In the genomic region with DNA sequence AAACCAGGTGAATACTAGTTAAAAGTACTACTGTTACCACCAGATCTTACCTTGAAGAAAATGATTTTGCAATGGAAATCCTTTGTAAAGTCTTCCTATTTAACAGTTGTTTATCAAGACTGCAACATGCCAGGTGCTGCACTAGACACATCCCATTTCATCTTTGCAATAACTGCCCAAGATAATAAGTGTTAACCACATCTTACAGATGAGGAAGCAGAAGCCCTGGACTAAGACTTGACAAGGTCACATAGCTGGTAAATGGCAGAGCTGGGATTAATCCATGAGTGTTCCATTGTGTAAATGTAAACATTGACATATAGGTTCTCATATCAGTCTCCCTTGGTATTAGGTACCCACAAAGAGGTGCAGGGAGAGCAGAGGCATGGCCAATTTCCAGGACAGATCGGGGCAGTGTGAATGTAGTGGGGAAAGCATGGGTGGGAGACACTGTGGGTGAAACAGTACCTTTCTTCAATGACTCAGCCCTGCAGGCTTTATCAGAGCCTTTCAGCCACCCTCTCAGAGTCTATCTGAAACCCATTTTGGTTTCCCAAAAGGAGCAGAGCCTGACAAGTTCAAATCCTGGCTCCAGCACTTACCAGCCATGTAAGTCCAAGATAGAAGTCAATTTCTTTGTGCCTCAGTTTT, we compare ENCODE assay signal across 22 cellular contexts. TPM values are rescaled to one million over a fixed set of nuclear protein-coding genes. Genes with fewer than 3 reads are reported as not detected.
DNase-seq lines count a peak whose midpoint lies in the region; ATAC-seq, FAIRE-seq and TF ChIP-seq lines count a peak whose summit lies in the region.
"Had no signal": no experiment of that assay in that cellular context is flagged by ENCODE, and none has a peak within 500 bp of the region (broad histone marks: within the 10 kb centered on the region; RNA-seq: fewer than 3 reads in every experiment).

No MANE protein-coding gene starts in this region.

- DNase-seq in activated CD8-positive, alpha-beta T cell treated with anti-CD3 and anti-CD28 coated beads for 36 hours = no peak
- no peak for DNase-seq in activated CD8-positive, alpha-beta T cell treated with anti-CD3 and anti-CD28 coated beads, Interleukin-2, amount 10 ng/mL, durations not matched to agents 7 days and 5 days
- peak; percentile 72 for DNase-seq in OCI-M1 (lab: John Stamatoyannopoulos, UW)
- DNase-seq in astrocyte (ENCODE audit: low read depth) = no peak
- DNase-seq in uterus = no peak
- DNase-seq in middle frontal gyrus (ENCODE audit: extremely low spot score, low spot score) = no peak
- no peak for DNase-seq in right lobe of liver
- DNase-seq in lower lobe of right lung = no peak
- DNase-seq: activated CD4-positive, alpha-beta T cell treated with anti-CD3 and anti-CD28 coated beads for 1 hour; C1 segment of cervical spinal cord; gastrocnemius medialis; left cardiac atrium; NCI-H1694 treated with DMSO at 0.1 percent for 48 hours; NCI-H510A; psoas muscle; thyroid gland had no signal

- POLR2A ChIA-PET in activated CD8-positive, alpha-beta T cell treated with anti-CD3 and anti-CD28 coated beads for 36 hours (lab: Charles Lee) = no interaction called here
- POLR2A ChIA-PET in activated CD8-positive, alpha-beta T cell treated with anti-CD3 and anti-CD28 coated beads, Interleukin-2, amount 10 ng/mL, durations not matched to agents 7 days and 5 days (lab: Charles Lee) = no interaction called here

- H3K36me3 ChIP-seq in astrocyte (ENCODE audit: insufficient read depth, low read length) = peaks cover 48% of the 10 kb centered on the region
- H3K36me3 ChIP-seq in uterus = no peaks in the 10 kb centered on the region
- H3K36me3 ChIP-seq in right lobe of liver = no peaks in the 10 kb centered on the region
- H3K36me3 ChIP-seq in lower lobe of right lung = no peaks in the 10 kb centered on the region
- H3K36me3 ChIP-seq: gastrocnemius medialis, SJSA1, thyroid gland had no signal

- H3K4me3 Mint-ChIP-seq in activated CD8-positive, alpha-beta T cell treated with anti-CD3 and anti-CD28 coated beads for 36 hours = no peak overlapping the region
- no peak overlapping the region for H3K4me3 Mint-ChIP-seq in activated CD8-positive, alpha-beta T cell treated with anti-CD3 and anti-CD28 coated beads, Interleukin-2, amount 10 ng/mL, durations not matched to agents 7 days and 5 days
- no peak overlapping the region for H3K4me3 Mint-ChIP-seq in astrocyte (ENCODE audit: unreplicated experiment)
- H3K4me3 Mint-ChIP-seq: activated naive CD4-positive, alpha-beta T cell treated with anti-CD3 and anti-CD28 coated beads, Interleukin-2, amount 50 U/mL, for 24 hours; mesothelial cell of epicardium; T-helper 2 cell treated with Interferon-gamma antibody and Interleukin-4, amounts not matched to agents 5 μg/mL and 100 μg/mL, for 36 hours had no signal

- intact Hi-C loops in activated CD8-positive, alpha-beta T cell treated with anti-CD3 and anti-CD28 coated beads for 36 hours (cut with micrococcal nuclease) = no loop called here
- intact Hi-C loops in uterus (cut with DNase I; ENCODE audit: low total_unique reads) = no loop called here
- intact Hi-C loops in right lobe of liver (cut with DNase I) = no loop called here
- intact Hi-C loops in lower lobe of right lung (cut with DNase I) = no loop called here

- no peaks in the 10 kb centered on the region for H3K9me3 ChIP-seq in astrocyte (ENCODE audit: insufficient read depth, low read depth, low read length)
- no peaks in the 10 kb centered on the region for H3K9me3 ChIP-seq in uterus
- no peaks in the 10 kb centered on the region for H3K9me3 ChIP-seq in right lobe of liver
- H3K9me3 ChIP-seq in lower lobe of right lung = no peaks in the 10 kb centered on the region
- H3K9me3 ChIP-seq: gastrocnemius medialis, psoas muscle, SJSA1, thyroid gland had no signal

- H3K27ac Mint-ChIP-seq in activated CD8-positive, alpha-beta T cell treated with anti-CD3 and anti-CD28 coated beads for 36 hours = no peak overlapping the region
- H3K27ac Mint-ChIP-seq in activated CD8-positive, alpha-beta T cell treated with anti-CD3 and anti-CD28 coated beads, Interleukin-2, amount 10 ng/mL, durations not matched to agents 7 days and 5 days = no peak overlapping the region
- no peak overlapping the region for H3K27ac Mint-ChIP-seq in astrocyte (ENCODE audit: unreplicated experiment)
- H3K27ac Mint-ChIP-seq: activated naive CD4-positive, alpha-beta T cell treated with anti-CD3 and anti-CD28 coated beads, Interleukin-2, amount 50 U/mL, for 24 hours; mesothelial cell of epicardium; T-helper 2 cell treated with Interferon-gamma antibody and Interleukin-4, amounts not matched to agents 5 μg/mL and 100 μg/mL, for 36 hours had no signal

- H3K27ac ChIP-seq in astrocyte (ENCODE audit: low read depth, low read length) (peak overlapping the region; percentile 79), uterus (peak overlapping the region; percentile 1 to 50), right lobe of liver (no peak overlapping the region), lower lobe of right lung (no peak overlapping the region)
- H3K27ac ChIP-seq: gastrocnemius medialis, psoas muscle, SJSA1, thyroid gland had no signal

- no peak for TF ChIP-seq POLR2A in uterus (IDR thresholded peaks at IDR 0.05)
- TF ChIP-seq POLR2A in right lobe of liver (IDR thresholded peaks at IDR 0.05) = no peak

- 100% methylated on average over 1 of the region's 1 CpG for WGBS in right lobe of liver (ENCODE audit: insufficient coverage, low coverage, low lambda C conversion rate, missing lambda C conversion rate)

- CTCF ChIA-PET in activated CD8-positive, alpha-beta T cell treated with anti-CD3 and anti-CD28 coated beads for 36 hours (lab: Charles Lee) = interaction anchor here (1.1 kb wide), 1 partner anchor 108 kb away, joined by 3 read pairs; no protein-coding TSS in a partner anchor
- CTCF ChIA-PET in activated CD8-positive, alpha-beta T cell treated with anti-CD3 and anti-CD28 coated beads, Interleukin-2, amount 10 ng/mL, durations not matched to agents 7 days and 5 days (lab: Charles Lee) = interaction anchor here (1.3 to 1.9 kb wide), 2 partner anchors 19 to 23 kb away, joined by 3 to 4 read pairs; no protein-coding TSS in a partner anchor

- no peaks in the 10 kb centered on the region for H3K27me3 Mint-ChIP-seq in activated CD8-positive, alpha-beta T cell treated with anti-CD3 and anti-CD28 coated beads for 36 hours
- no peaks in the 10 kb centered on the region for H3K27me3 Mint-ChIP-seq in activated CD8-positive, alpha-beta T cell treated with anti-CD3 and anti-CD28 coated beads, Interleukin-2, amount 10 ng/mL, durations not matched to agents 7 days and 5 days (ENCODE audit: low read depth)
- H3K27me3 Mint-ChIP-seq in astrocyte (ENCODE audit: low read depth, unreplicated experiment) = no peaks in the 10 kb centered on the region
- H3K27me3 Mint-ChIP-seq: activated naive CD4-positive, alpha-beta T cell treated with anti-CD3 and anti-CD28 coated beads, Interleukin-2, amount 50 U/mL, for 24 hours had no signal

- H3K9ac ChIP-seq in astrocyte (ENCODE audit: low read length) = no peak overlapping the region

- peak; percentile 31 for ATAC-seq in activated CD8-positive, alpha-beta T cell treated with anti-CD3 and anti-CD28 coated beads for 36 hours
- ATAC-seq in activated CD8-positive, alpha-beta T cell treated with anti-CD3 and anti-CD28 coated beads, Interleukin-2, amount 10 ng/mL, durations not matched to agents 7 days and 5 days = no peak
- ATAC-seq in right lobe of liver = no peak
- no peak for ATAC-seq in lower lobe of right lung
- ATAC-seq: gastrocnemius medialis, left cardiac atrium, psoas muscle had no signal

- H3K4me3 ChIP-seq in astrocyte (ENCODE audit: insufficient read depth, low read depth, low read length) (no peak overlapping the region), uterus (no peak overlapping the region), right lobe of liver (no peak overlapping the region), lower lobe of right lung (no peak overlapping the region)
- H3K4me3 ChIP-seq: gastrocnemius medialis, psoas muscle, SJSA1, thyroid gland had no signal

- no peaks in the 10 kb centered on the region for H3K27me3 ChIP-seq in astrocyte (ENCODE audit: insufficient read depth, low read length)
- no peaks in the 10 kb centered on the region for H3K27me3 ChIP-seq in uterus
- H3K27me3 ChIP-seq in right lobe of liver = no peaks in the 10 kb centered on the region
- H3K27me3 ChIP-seq in lower lobe of right lung (ENCODE audit: low read depth) = no peaks in the 10 kb centered on the region
- H3K27me3 ChIP-seq: gastrocnemius medialis, SJSA1, thyroid gland had no signal

- H4K20me1 ChIP-seq in astrocyte (ENCODE audit: insufficient read depth, low read length) = peaks cover 94% of the 10 kb centered on the region

- no peak for TF ChIP-seq CTCF in activated CD8-positive, alpha-beta T cell treated with anti-CD3 and anti-CD28 coated beads for 36 hours (IDR thresholded peaks at IDR 0.05)
- no peak for TF ChIP-seq CTCF in astrocyte (IDR thresholded peaks at IDR 0.05; ENCODE audit: insufficient read depth, low read depth, low read length)
- no peak for TF ChIP-seq CTCF in uterus (IDR thresholded peaks at IDR 0.05)
- TF ChIP-seq CTCF in right lobe of liver (IDR thresholded peaks at IDR 0.05) = no peak
- TF ChIP-seq CTCF in lower lobe of right lung (IDR thresholded peaks at IDR 0.05) = no peak

- peaks cover 98% of the 10 kb centered on the region for H3K79me2 ChIP-seq in astrocyte (ENCODE audit: insufficient read depth, low read length)

- no peak for FAIRE-seq in astrocyte (lab: Jason Lieb, UNC)
- FAIRE-seq: A204.1, HTR-8/SVneo had no signal

- H3K4me2 ChIP-seq in astrocyte (ENCODE audit: low read length) = no peak overlapping the region

- H3K4me1 Mint-ChIP-seq in activated CD8-positive, alpha-beta T cell treated with anti-CD3 and anti-CD28 coated beads for 36 hours (ENCODE audit: low read depth) = peaks cover 54% of the 10 kb centered on the region
- H3K4me1 Mint-ChIP-seq in activated CD8-positive, alpha-beta T cell treated with anti-CD3 and anti-CD28 coated beads, Interleukin-2, amount 10 ng/mL, durations not matched to agents 7 days and 5 days (ENCODE audit: low read depth) = peaks cover 55% of the 10 kb centered on the region
- H3K4me1 Mint-ChIP-seq in astrocyte (ENCODE audit: low read depth, unreplicated experiment) = peaks cover 69% of the 10 kb centered on the region

- no peak overlapping the region for H2AFZ ChIP-seq in astrocyte (ENCODE audit: low read depth, low read length)

- H3K4me1 ChIP-seq in astrocyte (ENCODE audit: insufficient read depth, low read length) (peaks cover 65% of the 10 kb centered on the region), uterus (peaks cover 0 to 4% of the 10 kb centered on the region in 2 donors), right lobe of liver (peaks cover 0 to 3% (median 0%) of the 10 kb centered on the region in 4 donors), lower lobe of right lung (peaks cover 75% of the 10 kb centered on the region)
- H3K4me1 ChIP-seq: gastrocnemius medialis, psoas muscle had no signal

- no peaks in the 10 kb centered on the region for H3K36me3 Mint-ChIP-seq in activated CD8-positive, alpha-beta T cell treated with anti-CD3 and anti-CD28 coated beads for 36 hours (ENCODE audit: low read depth)
- H3K36me3 Mint-ChIP-seq in activated CD8-positive, alpha-beta T cell treated with anti-CD3 and anti-CD28 coated beads, Interleukin-2, amount 10 ng/mL, durations not matched to agents 7 days and 5 days (ENCODE audit: low read depth) = peaks cover 3% of the 10 kb centered on the region
- peaks cover 20% of the 10 kb centered on the region for H3K36me3 Mint-ChIP-seq in astrocyte (ENCODE audit: low read depth, unreplicated experiment)
- H3K36me3 Mint-ChIP-seq: activated naive CD4-positive, alpha-beta T cell treated with anti-CD3 and anti-CD28 coated beads, Interleukin-2, amount 50 U/mL, for 24 hours; mesothelial cell of epicardium had no signal

- H3K9me3 Mint-ChIP-seq in activated CD8-positive, alpha-beta T cell treated with anti-CD3 and anti-CD28 coated beads for 36 hours = no peaks in the 10 kb centered on the region
- no peaks in the 10 kb centered on the region for H3K9me3 Mint-ChIP-seq in activated CD8-positive, alpha-beta T cell treated with anti-CD3 and anti-CD28 coated beads, Interleukin-2, amount 10 ng/mL, durations not matched to agents 7 days and 5 days (ENCODE audit: insufficient read depth)
- H3K9me3 Mint-ChIP-seq in astrocyte (ENCODE audit: unreplicated experiment) = no peaks in the 10 kb centered on the region
- H3K9me3 Mint-ChIP-seq: activated naive CD4-positive, alpha-beta T cell treated with anti-CD3 and anti-CD28 coated beads, Interleukin-2, amount 50 U/mL, for 24 hours; mesothelial cell of epicardium; T-helper 2 cell treated with Interferon-gamma antibody and Interleukin-4, amounts not matched to agents 5 μg/mL and 100 μg/mL, for 36 hours had no signal

RNA-seq across cellular contexts. Expression of a gene that starts 17.9 kb away (rescaled TPM):
- 100 to 1,000 TPM in 1 of 2 experiments, 10 to 100 TPM in 1; 99.8 to 105 TPM for total RNA-seq in activated CD8-positive, alpha-beta T cell treated with anti-CD3 and anti-CD28 coated beads for 36 hours
- 10 to 100 TPM; 34.9 to 37.5 TPM for total RNA-seq in activated CD8-positive, alpha-beta T cell treated with anti-CD3 and anti-CD28 coated beads, Interleukin-2, amount 10 ng/mL, durations not matched to agents 7 days and 5 days
- total RNA-seq in astrocyte (357 and 471 TPM in 2 replicates), uterus (100 to 1,000 TPM in 1 of 4 donors, 10 to 100 TPM in 3; 29.6 to 139 (median 53.1) TPM), right lobe of liver (10 to 100 TPM; 17.0 to 50.7 (median 35.9) TPM), lower lobe of right lung (127 TPM)

Comparison
In these comparisons a context has a peak if more than half of its experiments do, and no peak if none do; other contexts are left out.
1. H3K27ac ChIP-seq: peak in astrocyte (single experiment) and uterus (2 of 2); none in right lobe of liver (0 of 3) and lower lobe of right lung (single experiment).